ENCODE assay signal across 1 cellular context in the genomic region with DNA sequence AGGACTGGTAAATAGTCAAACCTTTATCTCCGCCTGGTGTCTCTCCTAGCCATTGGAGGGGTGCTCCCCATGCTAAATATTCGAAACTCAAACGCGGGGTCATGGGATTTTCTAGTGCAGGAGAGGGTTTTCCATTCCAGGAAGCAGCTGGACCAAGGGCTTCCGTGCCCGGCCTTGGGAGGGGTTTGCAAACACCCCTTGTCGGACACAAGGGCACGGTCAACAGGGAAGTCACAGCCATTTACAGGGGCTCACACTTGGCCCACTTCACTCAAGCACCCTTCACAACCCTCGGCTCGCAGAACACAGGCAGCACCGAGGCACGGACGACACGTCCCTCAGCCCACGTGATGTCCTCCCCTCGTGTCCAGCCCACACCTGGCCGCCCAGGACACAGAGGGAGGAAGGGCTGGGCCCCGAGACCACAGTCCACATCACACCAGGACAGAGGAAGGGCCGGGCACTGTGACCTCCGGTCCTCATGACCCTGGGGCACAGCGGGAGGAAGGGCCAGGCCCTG.
TF ChIP-seq lines count a peak whose summit lies in the region.

No MANE protein-coding gene starts in this region.

TF ChIP-seq in H1, 55 proteins besides CTCF, POLR2A, EP300 and RAD21:
- TF ChIP-seq HDAC2 (IDR thresholded peaks at IDR 0.05; ENCODE audit: borderline replicate concordance in 1 of 2, low read depth in 2 of 2, low read length in 2 of 2), result no peak
- TF ChIP-seq KDM1A (IDR thresholded peaks at IDR 0.05; ENCODE audit: borderline replicate concordance, low read length), result no peak
- TF ChIP-seq KDM5A (IDR thresholded peaks at IDR 0.05; ENCODE audit: low read length), result no peak
TF ChIP-seq in H1: peak in this region for 0.
